In the genomic region with DNA sequence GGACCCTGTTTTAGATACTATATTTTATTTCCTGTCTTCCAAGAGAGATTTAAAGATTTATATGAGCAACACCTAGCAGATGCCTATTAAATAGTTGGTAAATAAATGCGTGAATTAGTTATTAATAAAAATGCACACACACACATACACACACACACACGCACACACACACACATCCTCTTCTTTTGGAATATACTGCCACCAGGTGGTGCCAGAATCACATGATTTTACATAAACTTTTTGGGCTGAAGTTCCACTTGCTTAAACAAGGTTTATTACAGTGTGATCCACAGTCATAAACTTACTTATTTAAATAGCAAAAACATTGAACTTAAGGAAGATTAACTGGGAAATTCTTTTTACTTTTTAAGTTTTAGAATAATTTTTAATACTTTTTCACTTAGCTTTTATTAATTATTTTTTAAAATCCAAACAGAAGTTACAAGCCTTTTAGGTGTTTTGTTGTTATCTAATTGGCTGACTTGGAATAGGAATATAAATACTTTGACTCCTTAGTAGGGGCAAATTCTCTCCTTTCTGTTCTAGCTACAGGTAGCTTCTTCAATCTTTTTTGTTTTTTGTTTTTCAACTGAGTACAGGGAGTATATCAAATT, we compare ENCODE assay signal across 8 cellular contexts. TPM values are rescaled to one million over a fixed set of nuclear protein-coding genes. Genes with fewer than 3 reads are reported as not detected.
DNase-seq lines count a peak whose midpoint lies in the region; TF ChIP-seq lines count a peak whose summit lies in the region.

No MANE protein-coding gene starts in this region.

- no peak overlapping the region for H3K4me3 ChIP-seq in brain microvascular endothelial cell (ENCODE audit: low read depth, low read length)
- no peak overlapping the region for H3K4me3 ChIP-seq in testis

- POLR2A ChIA-PET in RWPE1 (lab: Yijun Ruan, JAX; ENCODE audit: low non-redundant PET): no interaction called here

- H3K9me3 ChIP-seq in testis: peaks cover 3% of the 10 kb centered on the region

- WGBS in testis, 2 donors: 43 to 47% methylated on average over 2 of the region's 2 CpGs

- in situ Hi-C loops in KBM-7 (cut with MboI; ENCODE audit: low pct_unique_long_range_greater_than_20kb, low sequenced_read_pairs): no loop called here
- in situ Hi-C loops in brain microvascular endothelial cell (cut with HindIII; ENCODE audit: low pct_ligation_motif_present, low sequenced_read_pairs): no loop called here

- peak; percentile 69 for TF ChIP-seq CTCF in RWPE1 (conservative IDR thresholded peaks at IDR 0.05; ENCODE audit: low read depth)
- TF ChIP-seq CTCF in brain microvascular endothelial cell (IDR thresholded peaks at IDR 0.05; ENCODE audit: low read depth, low read length, missing control alignments): peak; percentile 70
- TF ChIP-seq CTCF in testis (IDR thresholded peaks at IDR 0.05): peak in 2 of 3 experiments; percentile 55 to 64

- H3K27me3 ChIP-seq in brain microvascular endothelial cell (replicated peaks) (no peaks in the 10 kb centered on the region), testis (no peaks in the 10 kb centered on the region)

- H3K27ac ChIP-seq in RWPE1: no peak overlapping the region
- no peak overlapping the region for H3K27ac ChIP-seq in brain microvascular endothelial cell
- no peak overlapping the region for H3K27ac ChIP-seq in testis

- intact Hi-C loops in testis (cut with DNase I; ENCODE audit: low total_unique reads): no loop called here

- DNase-seq in NCI-H748 (lab: John Stamatoyannopoulos, UW; ENCODE audit: unreplicated experiment): peak; percentile 62
- no peak for DNase-seq in NCI-H748 treated with DMSO at 0.1 percent for 48 hours (lab: John Stamatoyannopoulos, UW)
- peak; percentile 75 for DNase-seq in KBM-7
- peak; percentile 35 for DNase-seq in RWPE1 (ENCODE audit: low spot score)
- DNase-seq in brain microvascular endothelial cell: peak; percentile 87
- peak; percentile 89 for DNase-seq in left kidney (ENCODE audit: low read depth, low spot score)
- DNase-seq in testis: peak; percentile 45
- no peak for DNase-seq in cerebellum (ENCODE audit: low spot score)

- no peaks in the 10 kb centered on the region for H3K36me3 ChIP-seq in brain microvascular endothelial cell (replicated peaks)
- no peaks in the 10 kb centered on the region for H3K36me3 ChIP-seq in testis (ENCODE audit: low read depth, missing control alignments)

- CTCF ChIA-PET in RWPE1 (lab: Yijun Ruan, JAX): interaction anchor here (0.6 to 1.0 kb wide), 8 partner anchors 10 to 1541 kb away, joined by 3 to 8 read pairs (median 4); partner anchors contain the start of gene ZFYVE26

- H3K4me1 ChIP-seq in testis: no peaks in the 10 kb centered on the region

- TF ChIP-seq POLR2A in testis (IDR thresholded peaks at IDR 0.05): no peak

RNA-seq across cellular contexts. Expression of gene RAD51B, which starts 17.5 kb away (rescaled TPM):
- total RNA-seq in testis (10 to 100 TPM; 19.1 to 22.5 TPM), cerebellum (26.5 TPM)
- 5.5 TPM for polyA plus RNA-seq in testis (ENCODE audit: insufficient read depth, low read depth, low replicate concordance)

RNA-seq across cellular contexts. Expression of gene ZFYVE26, which starts 20.7 kb away (rescaled TPM):
- total RNA-seq in testis (10 to 100 TPM; 32.7 to 34.6 TPM), cerebellum (25.6 TPM)
- polyA plus RNA-seq in testis (ENCODE audit: insufficient read depth, low read depth, low replicate concordance): 9.4 TPM

Comparison
In these comparisons a context has a peak if more than half of its experiments do, and no peak if none do; other contexts are left out.
1. DNase-seq: peak in NCI-H748 (single experiment), KBM-7 (single experiment), RWPE1 (single experiment), brain microvascular endothelial cell (single experiment), left kidney (single experiment) and testis (single experiment); none in NCI-H748 treated with DMSO at 0.1 percent for 48 hours (single experiment) and cerebellum (single experiment).
2. Peak in every context shown above with its lines, with median percentiles within 50 percentile points of each other: CTCF ChIP-seq.